ENCODE assay signal across 1 cellular context in genomic region chr10:25015927-25016348, GRCh38.
TF ChIP-seq lines count a peak whose summit lies in the region.

A gene with protein sequence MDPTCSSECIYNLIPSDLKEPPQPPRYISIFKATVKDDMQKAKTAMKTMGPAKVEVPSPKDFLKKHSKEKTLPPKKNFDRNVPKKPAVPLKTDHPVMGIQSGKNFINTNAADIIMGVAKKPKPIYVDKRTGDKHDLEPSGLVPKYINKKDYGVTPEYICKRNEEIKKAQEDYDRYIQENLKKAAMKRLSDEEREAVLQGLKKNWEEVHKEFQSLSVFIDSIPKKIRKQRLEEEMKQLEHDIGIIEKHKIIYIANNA (minus strand): TSS chr10:25016158. CDS start chr10:25015936, 222 bp downstream.

TF ChIP-seq in K562, 482 proteins besides CTCF, POLR2A, EP300 and RAD21 (continued from another document and continues in another):
- TF ChIP-seq RREB1 (CRISPR knock-in tag; IDR thresholded peaks at IDR 0.05) (peak; percentile 13; the same call in 1 of the 2 replicates), CHD4 (IDR thresholded peaks at IDR 0.05; ENCODE audit: insufficient read depth, insufficient replicate concordance, low read depth, low read length, poor library complexity, severe bottlenecking) (no peak), FOXK2 (conservative IDR thresholded peaks at IDR 0.05 in 1 of 2, IDR thresholded peaks at IDR 0.05 in 1 of 2; ENCODE audit: low read depth in 2 of 2) (peak in 1 of 2 experiments; percentile 50; a peak in 3 of 4 replicates), DNMT1 (IDR thresholded peaks at IDR 0.05) (no peak), RNF219 (CRISPR knock-in tag; IDR thresholded peaks at IDR 0.05) (no peak), MIER1 (IDR thresholded peaks at IDR 0.05; ENCODE audit: low read depth) (0 out of 2 replicates have a peak, but pooled peaks have one; percentile 56), THRA (IDR thresholded peaks at IDR 0.05) (no peak), RERE (CRISPR knock-in tag; IDR thresholded peaks at IDR 0.05; ENCODE audit: borderline replicate concordance) (no peak), MYNN (IDR thresholded peaks at IDR 0.05) (peak; percentile 100), MYNN (CRISPR knock-in tag; IDR thresholded peaks at IDR 0.05) (peak; percentile 93), RBFOX2 (IDR thresholded peaks at IDR 0.05; ENCODE audit: low read depth, low read length) (no peak), ZBTB7A (IDR thresholded peaks at IDR 0.05; ENCODE audit: borderline replicate concordance, control insufficient read depth, low read depth, low read length) (no peak), STAT5A (IDR thresholded peaks at IDR 0.05; ENCODE audit: borderline replicate concordance, low read length) (no peak), SIN3A (IDR thresholded peaks at IDR 0.05; ENCODE audit: borderline replicate concordance in 2 of 2, control insufficient read depth in 1 of 2, low read depth in 2 of 2, low read length in 2 of 2) (peak; percentile 61 to 68; a peak in 1 of 4 replicates), MNT (conservative IDR thresholded peaks at IDR 0.05) (no peak), ZNF668 (CRISPR knock-in tag; IDR thresholded peaks at IDR 0.05) (no peak), OTX1 (CRISPR knock-in tag; IDR thresholded peaks at IDR 0.05) (peak; percentile 69; the same call in 1 of the 2 replicates), KAT8 (IDR thresholded peaks at IDR 0.05; ENCODE audit: low read depth) (no peak), SMARCE1 (IDR thresholded peaks at IDR 0.05) (no peak), NKRF (IDR thresholded peaks at IDR 0.05; ENCODE audit: borderline replicate concordance) (peak; percentile 95)
- TF ChIP-seq, protein P1, sequence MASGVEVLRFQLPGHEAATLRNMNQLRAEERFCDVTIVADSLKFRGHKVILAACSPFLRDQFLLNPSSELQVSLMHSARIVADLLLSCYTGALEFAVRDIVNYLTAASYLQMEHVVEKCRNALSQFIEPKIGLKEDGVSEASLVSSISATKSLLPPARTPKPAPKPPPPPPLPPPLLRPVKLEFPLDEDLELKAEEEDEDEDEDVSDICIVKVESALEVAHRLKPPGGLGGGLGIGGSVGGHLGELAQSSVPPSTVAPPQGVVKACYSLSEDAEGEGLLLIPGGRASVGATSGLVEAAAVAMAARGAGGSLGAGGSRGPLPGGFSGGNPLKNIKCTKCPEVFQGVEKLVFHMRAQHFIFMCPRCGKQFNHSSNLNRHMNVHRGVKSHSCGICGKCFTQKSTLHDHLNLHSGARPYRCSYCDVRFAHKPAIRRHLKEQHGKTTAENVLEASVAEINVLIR (CRISPR knock-in tag; IDR thresholded peaks at IDR 0.05): no peak
- TF ChIP-seq, protein P2, sequence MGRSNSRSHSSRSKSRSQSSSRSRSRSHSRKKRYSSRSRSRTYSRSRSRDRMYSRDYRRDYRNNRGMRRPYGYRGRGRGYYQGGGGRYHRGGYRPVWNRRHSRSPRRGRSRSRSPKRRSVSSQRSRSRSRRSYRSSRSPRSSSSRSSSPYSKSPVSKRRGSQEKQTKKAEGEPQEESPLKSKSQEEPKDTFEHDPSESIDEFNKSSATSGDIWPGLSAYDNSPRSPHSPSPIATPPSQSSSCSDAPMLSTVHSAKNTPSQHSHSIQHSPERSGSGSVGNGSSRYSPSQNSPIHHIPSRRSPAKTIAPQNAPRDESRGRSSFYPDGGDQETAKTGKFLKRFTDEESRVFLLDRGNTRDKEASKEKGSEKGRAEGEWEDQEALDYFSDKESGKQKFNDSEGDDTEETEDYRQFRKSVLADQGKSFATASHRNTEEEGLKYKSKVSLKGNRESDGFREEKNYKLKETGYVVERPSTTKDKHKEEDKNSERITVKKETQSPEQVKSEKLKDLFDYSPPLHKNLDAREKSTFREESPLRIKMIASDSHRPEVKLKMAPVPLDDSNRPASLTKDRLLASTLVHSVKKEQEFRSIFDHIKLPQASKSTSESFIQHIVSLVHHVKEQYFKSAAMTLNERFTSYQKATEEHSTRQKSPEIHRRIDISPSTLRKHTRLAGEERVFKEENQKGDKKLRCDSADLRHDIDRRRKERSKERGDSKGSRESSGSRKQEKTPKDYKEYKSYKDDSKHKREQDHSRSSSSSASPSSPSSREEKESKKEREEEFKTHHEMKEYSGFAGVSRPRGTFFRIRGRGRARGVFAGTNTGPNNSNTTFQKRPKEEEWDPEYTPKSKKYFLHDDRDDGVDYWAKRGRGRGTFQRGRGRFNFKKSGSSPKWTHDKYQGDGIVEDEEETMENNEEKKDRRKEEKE (IDR thresholded peaks at IDR 0.05; ENCODE audit: borderline replicate concordance in 1 of 2, control insufficient read depth in 1 of 2, low read depth in 2 of 2, low read length in 1 of 2): no peak
- TF ChIP-seq, protein P3, sequence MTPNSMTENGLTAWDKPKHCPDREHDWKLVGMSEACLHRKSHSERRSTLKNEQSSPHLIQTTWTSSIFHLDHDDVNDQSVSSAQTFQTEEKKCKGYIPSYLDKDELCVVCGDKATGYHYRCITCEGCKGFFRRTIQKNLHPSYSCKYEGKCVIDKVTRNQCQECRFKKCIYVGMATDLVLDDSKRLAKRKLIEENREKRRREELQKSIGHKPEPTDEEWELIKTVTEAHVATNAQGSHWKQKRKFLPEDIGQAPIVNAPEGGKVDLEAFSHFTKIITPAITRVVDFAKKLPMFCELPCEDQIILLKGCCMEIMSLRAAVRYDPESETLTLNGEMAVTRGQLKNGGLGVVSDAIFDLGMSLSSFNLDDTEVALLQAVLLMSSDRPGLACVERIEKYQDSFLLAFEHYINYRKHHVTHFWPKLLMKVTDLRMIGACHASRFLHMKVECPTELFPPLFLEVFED (CRISPR knock-in tag; conservative IDR thresholded peaks at IDR 0.05): peak; percentile 67; the same call in 1 of the 2 replicates
